Comparison of ENCODE assay signal across 7 cellular contexts in the genomic region with DNA sequence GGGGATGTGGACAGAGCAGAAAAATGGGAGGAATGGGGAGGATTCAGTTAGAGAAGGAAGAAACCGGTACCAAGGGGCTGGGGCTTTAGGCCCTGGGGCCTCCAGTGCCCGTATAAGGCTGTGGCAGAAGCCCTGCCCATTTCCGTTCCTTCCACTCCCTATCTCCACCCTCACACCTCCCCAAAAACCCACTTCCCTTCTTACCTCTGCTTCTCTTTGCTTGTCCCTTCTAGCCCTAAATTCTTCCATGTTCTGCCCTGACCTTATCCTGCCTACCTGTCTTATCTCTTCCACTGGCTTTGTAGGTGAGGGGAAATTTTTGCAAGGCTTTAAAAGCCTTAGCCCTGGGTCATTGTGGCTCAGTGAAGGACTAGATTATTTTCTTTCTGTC. TPM values are rescaled to one million over a fixed set of nuclear protein-coding genes. Genes with fewer than 3 reads are reported as not detected.
DNase-seq lines count a peak whose midpoint lies in the region; ATAC-seq, FAIRE-seq and TF ChIP-seq lines count a peak whose summit lies in the region.
"Had no signal": no experiment of that assay in that cellular context is flagged by ENCODE, and none has a peak within 500 bp of the region (broad histone marks: within the 10 kb centered on the region; RNA-seq: fewer than 3 reads in every experiment).

No MANE protein-coding gene starts in this region.

- H3K23me2 ChIP-seq in H1 (ENCODE audit: low read depth, low read length): peaks cover 20% of the 10 kb centered on the region

- WGBS in H1 (ENCODE audit: extremely low coverage in 1 of 2, insufficient coverage in 1 of 2, insufficient read length in 1 of 2, insufficient replicate concordance in 2 of 2, low coverage in 1 of 2, low lambda C conversion rate in 2 of 2, missing lambda C conversion rate in 1 of 2), 2 experiments: 76% methylated on average over 3 of the region's 3 CpGs; no CpG with 5 or more reads in 1 of the 2 experiments

- POLR2A ChIA-PET in H1 (lab: Charles Lee; ENCODE audit: partially characterized antibody): interaction anchor here (0.6 to 32.4 kb wide), 12 partner anchors 3 to 213 kb away, joined by 3 to 987 read pairs (median 6); partner anchors contain the start of genes ENO3, MED11, PFN1 and RNF167

- H3K9ac ChIP-seq in H1 (replicated peaks in 1 of 4; ENCODE audit: extremely low read depth in 1 of 4, low read depth in 3 of 4, low read length in 3 of 4): no peak overlapping the region

- no peak overlapping the region for H3K4ac ChIP-seq in H1 (replicated peaks; ENCODE audit: insufficient read length, low read depth, low read length)

- 0 out of 2 replicates have a peak overlapping the region, but pooled peaks have one; percentile 48 for H4K8ac ChIP-seq in H1 (ENCODE audit: extremely low read depth, insufficient read depth, low read length)

- H3K79me1 ChIP-seq in H1 (ENCODE audit: low read depth, low read length): peaks cover 3% of the 10 kb centered on the region

- no peak overlapping the region for H2BK120ac ChIP-seq in H1 (replicated peaks; ENCODE audit: low read depth, low read length)

- peaks cover 8 to 42% (median 28%) of the 10 kb centered on the region in 4 experiments for H3K36me3 ChIP-seq in H1 (ENCODE audit: control insufficient read depth in 2 of 4, insufficient read depth in 4 of 4, low read length in 3 of 4)
- peaks cover 63% of the 10 kb centered on the region for H3K36me3 ChIP-seq in HAP-1 (replicated peaks)

- CTCF ChIA-PET in H1 (lab: Charles Lee; ENCODE audit: partially characterized antibody): interaction anchor here (2.1 kb wide), 1 partner anchor 12 kb away, joined by 12 read pairs; no protein-coding TSS in a partner anchor

- TF ChIP-seq RAD21 in H1 (IDR thresholded peaks at IDR 0.05 in 1 of 2, conservative IDR thresholded peaks at IDR 0.05 in 1 of 2; ENCODE audit: low read depth in 2 of 2, low read length in 2 of 2): no peak

- peaks cover 16 to 23% of the 10 kb centered on the region in 2 experiments for H4K20me1 ChIP-seq in H1 (replicated peaks in 1 of 2; ENCODE audit: control insufficient read depth in 1 of 2, insufficient read depth in 2 of 2, low read length in 2 of 2)

- H4K5ac ChIP-seq in H1 (ENCODE audit: insufficient read length, low read depth, low read length): no peak overlapping the region

- H3K56ac ChIP-seq in H1 (replicated peaks; ENCODE audit: insufficient read length, low read depth, low read length): peak overlapping the region; percentile 4

- H3K4me1 ChIP-seq in H1 (replicated peaks in 1 of 4; ENCODE audit: control insufficient read depth in 3 of 4, insufficient read depth in 4 of 4, low read length in 3 of 4): peaks cover 3 to 10% (median 5%) of the 10 kb centered on the region in 4 experiments; a peak in 6 of 7 replicates
- H3K4me1 ChIP-seq in HAP-1: peaks cover 8% of the 10 kb centered on the region

- H3K23ac ChIP-seq in H1 (ENCODE audit: insufficient read length): no peak overlapping the region

- H2AK5ac ChIP-seq in H1 (ENCODE audit: low read depth, low read length): no peak overlapping the region

- peaks cover 8 to 58% of the 10 kb centered on the region in 2 experiments for H3K79me2 ChIP-seq in H1 (ENCODE audit: control insufficient read depth in 1 of 2, insufficient read depth in 2 of 2, low read length in 2 of 2)

- no peak overlapping the region for H2BK5ac ChIP-seq in H1 (ENCODE audit: low read depth, low read length)

- H3K4me3 ChIP-seq in H1 (ENCODE audit: extremely low read depth in 1 of 4, insufficient read depth in 2 of 4, low read depth in 3 of 4, low read length in 4 of 4): no peak overlapping the region
- H3K4me3 ChIP-seq in HAP-1: no peak overlapping the region

- no peak for TF ChIP-seq EP300 in H1 (IDR thresholded peaks at IDR 0.05; ENCODE audit: borderline replicate concordance in 1 of 2, low read depth in 2 of 2, low read length in 2 of 2)

- no peak overlapping the region; a peak in 1 of 4 replicates for H3K4me2 ChIP-seq in H1 (ENCODE audit: insufficient read depth in 1 of 2, low read depth in 2 of 2, low read length in 2 of 2)

- ATAC-seq in GM21515 (IDR thresholded peaks at IDR 0.05; ENCODE audit: unreplicated experiment): no peak

- H2BK20ac ChIP-seq in H1 (ENCODE audit: low read length): no peak overlapping the region

- no peak for TF ChIP-seq POLR2A in H1 (IDR thresholded peaks at IDR 0.05; ENCODE audit: control extremely low read depth in 1 of 2, low read depth in 2 of 2, low read length in 2 of 2)

- H2BK12ac ChIP-seq in H1 (ENCODE audit: low read depth, low read length): no peak overlapping the region

- H2AFZ ChIP-seq in H1 (ENCODE audit: low read length): no peak overlapping the region

- no peak overlapping the region for H3K14ac ChIP-seq in H1 (ENCODE audit: insufficient read length)

- FAIRE-seq in H1 (lab: Jason Lieb, UNC): no peak
- FAIRE-seq: endometrium had no signal

- peak; percentile 75 for DNase-seq in stimulated activated CD4-positive, alpha-beta T cell treated with anti-CD3 and anti-CD28 coated beads, Interleukin-15, amount 100 ng/mL, for 24 hours
- no peak for DNase-seq in stimulated activated CD4-positive, alpha-beta T cell treated with anti-CD3 and anti-CD28 coated beads, Interleukin-12 subunit alpha, Interleukin-12 subunit beta, amount 100 ng/mL, for 4 hours
- DNase-seq in H1 (ENCODE audit: low read depth in 1 of 2, low spot score in 2 of 2): no peak
- DNase-seq in HAP-1 (ENCODE audit: low spot score in 2 of 2): no peak
- no peak for DNase-seq in DMS114 treated with DMSO at 0.1 percent for 48 hours (lab: John Stamatoyannopoulos, UW; ENCODE audit: unreplicated experiment)

- H3K18ac ChIP-seq in H1 (ENCODE audit: extremely low read depth, low read length): no peak overlapping the region

- H3K27me3 ChIP-seq in H1 (replicated peaks in 1 of 4; ENCODE audit: control insufficient read depth in 3 of 4, extremely low read depth in 1 of 4, insufficient read depth in 3 of 4, low read length in 3 of 4) (no peaks in the 10 kb centered on the region), HAP-1 (ENCODE audit: low read depth) (no peaks in the 10 kb centered on the region)

- no peak overlapping the region for H4K91ac ChIP-seq in H1 (replicated peaks; ENCODE audit: insufficient read length, low read length)

- H3K9me3 ChIP-seq in H1 (ENCODE audit: insufficient read depth in 2 of 2, low read depth in 1 of 2, low read length in 1 of 2) (no peaks in the 10 kb centered on the region), HAP-1 (no peaks in the 10 kb centered on the region)

- 0 out of 2 replicates have a peak overlapping the region, but pooled peaks have one; percentile 33 for H3K27ac ChIP-seq in H1 (ENCODE audit: low read depth, low read length)

- no peak overlapping the region for H2BK15ac ChIP-seq in H1 (ENCODE audit: low read length)

- no peak for TF ChIP-seq CTCF in H1 (IDR thresholded peaks at IDR 0.05; ENCODE audit: control extremely low read depth in 1 of 3, insufficient read depth in 1 of 3, low read depth in 1 of 3, low read length in 3 of 3)

- in situ Hi-C loops in HAP-1 (cut with MboI; ENCODE audit: low sequenced_read_pairs): no loop called here

RNA-seq across cellular contexts. Expression of gene RNF167, which starts 4.1 kb away (rescaled TPM):
- total RNA-seq in H1 (2021; fragmentation: NEBNext Ultra II Directional; extraction: Animal tissue kit (Norgen Biotek cat#: 25700)): 140 and 147 TPM in 2 replicates
- 281 and 284 TPM in 2 replicates for polyA plus RNA-seq in H1 (2011; rRNA removed)
- 157 TPM for polyA plus RNA-seq in H1 (2011; cell fraction: cytosol; rRNA removed)
- polyA plus RNA-seq in H1 (2011; cell fraction: nucleus; rRNA removed): 259 TPM
- 183 to 210 TPM (median 196 TPM) in 4 replicates for polyA plus RNA-seq in H1 (2012, experiment 1 of 2)
- 259 TPM for polyA plus RNA-seq in H1 (2012, experiment 2 of 2)
- polyA plus RNA-seq in H1 (2013, experiment 1 of 2): 230 TPM
- polyA plus RNA-seq in H1 (2013, experiment 2 of 2): 261 TPM
- polyA minus RNA-seq in H1 (2011; rRNA and poly(A)+ RNA removed): 107 and 125 TPM in 2 replicates
- polyA minus RNA-seq in H1 (2011; cell fraction: cytosol; rRNA and poly(A)+ RNA removed): 101 TPM
- 69.3 TPM for polyA minus RNA-seq in H1 (2011; cell fraction: nucleus; rRNA and poly(A)+ RNA removed)

RNA-seq across cellular contexts. Expression of gene PFN1, which starts 4.2 kb away (rescaled TPM):
- total RNA-seq in H1 (2021; fragmentation: NEBNext Ultra II Directional; extraction: Animal tissue kit (Norgen Biotek cat#: 25700)): 1,355 and 1,387 TPM in 2 replicates
- 1,949 and 2,147 TPM in 2 replicates for polyA plus RNA-seq in H1 (2011; rRNA removed)
- polyA plus RNA-seq in H1 (2011; cell fraction: cytosol; rRNA removed): 1,309 TPM
- 1,023 TPM for polyA plus RNA-seq in H1 (2011; cell fraction: nucleus; rRNA removed)
- polyA plus RNA-seq in H1 (2012, experiment 1 of 2): 1,911 to 2,058 TPM (median 2,001 TPM) in 4 replicates
- 2,250 TPM for polyA plus RNA-seq in H1 (2012, experiment 2 of 2)
- 1,621 TPM for polyA plus RNA-seq in H1 (2013, experiment 1 of 2)
- 1,713 TPM for polyA plus RNA-seq in H1 (2013, experiment 2 of 2)
- 375 and 437 TPM in 2 replicates for polyA minus RNA-seq in H1 (2011; rRNA and poly(A)+ RNA removed)
- 1,836 TPM for polyA minus RNA-seq in H1 (2011; cell fraction: cytosol; rRNA and poly(A)+ RNA removed)
- 497 TPM for polyA minus RNA-seq in H1 (2011; cell fraction: nucleus; rRNA and poly(A)+ RNA removed)

RNA-seq across cellular contexts. Expression of gene SLC25A11, which starts 4.3 kb away (rescaled TPM):
- 55.9 and 65.2 TPM in 2 replicates for total RNA-seq in H1 (2021; fragmentation: NEBNext Ultra II Directional; extraction: Animal tissue kit (Norgen Biotek cat#: 25700))
- polyA plus RNA-seq in H1 (2011; rRNA removed): 97.0 and 136 TPM in 2 replicates
- polyA plus RNA-seq in H1 (2011; cell fraction: cytosol; rRNA removed): 79.9 TPM
- 129 TPM for polyA plus RNA-seq in H1 (2011; cell fraction: nucleus; rRNA removed)
- 33.7 to 73.1 TPM (median 65.0 TPM) in 4 replicates for polyA plus RNA-seq in H1 (2012, experiment 1 of 2)
- 73.8 TPM for polyA plus RNA-seq in H1 (2012, experiment 2 of 2)
- 45.3 TPM for polyA plus RNA-seq in H1 (2013, experiment 1 of 2)
- polyA plus RNA-seq in H1 (2013, experiment 2 of 2): 46.5 TPM
- 58.4 and 65.8 TPM in 2 replicates for polyA minus RNA-seq in H1 (2011; rRNA and poly(A)+ RNA removed)
- 24.7 TPM for polyA minus RNA-seq in H1 (2011; cell fraction: cytosol; rRNA and poly(A)+ RNA removed)
- 61.7 TPM for polyA minus RNA-seq in H1 (2011; cell fraction: nucleus; rRNA and poly(A)+ RNA removed)

RNA-seq across cellular contexts. Expression of gene ENO3, which starts 6.8 kb away (rescaled TPM):
- 24.1 and 25.7 TPM in 2 replicates for total RNA-seq in H1 (2021; fragmentation: NEBNext Ultra II Directional; extraction: Animal tissue kit (Norgen Biotek cat#: 25700))
- 25.0 and 36.4 TPM in 2 replicates for polyA plus RNA-seq in H1 (2011; rRNA removed)
- polyA plus RNA-seq in H1 (2011; cell fraction: cytosol; rRNA removed): 40.3 TPM
- polyA plus RNA-seq in H1 (2011; cell fraction: nucleus; rRNA removed): 152 TPM
- 25.0 to 36.7 TPM (median 34.0 TPM) in 4 replicates for polyA plus RNA-seq in H1 (2012, experiment 1 of 2)
- polyA plus RNA-seq in H1 (2012, experiment 2 of 2): 31.1 TPM
- 19.9 TPM for polyA plus RNA-seq in H1 (2013, experiment 1 of 2)
- 16.5 TPM for polyA plus RNA-seq in H1 (2013, experiment 2 of 2)
- 14.4 and 17.4 TPM in 2 replicates for polyA minus RNA-seq in H1 (2011; rRNA and poly(A)+ RNA removed)
- polyA minus RNA-seq in H1 (2011; cell fraction: cytosol; rRNA and poly(A)+ RNA removed): 12.0 TPM
- polyA minus RNA-seq in H1 (2011; cell fraction: nucleus; rRNA and poly(A)+ RNA removed): 20.1 TPM

RNA-seq across cellular contexts. Expression of gene GP1BA, which starts 12.1 kb away (rescaled TPM):
- not detected in 2 replicates for total RNA-seq in H1 (2021; fragmentation: NEBNext Ultra II Directional; extraction: Animal tissue kit (Norgen Biotek cat#: 25700))
- not detected in 2 replicates for polyA plus RNA-seq in H1 (2011; rRNA removed)
- polyA plus RNA-seq in H1 (2011; cell fraction: cytosol; rRNA removed): not detected
- not detected for polyA plus RNA-seq in H1 (2011; cell fraction: nucleus; rRNA removed)
- 1.6 to 3.1 TPM (median 2.6 TPM) in 4 replicates for polyA plus RNA-seq in H1 (2012, experiment 1 of 2)
- 1.2 TPM for polyA plus RNA-seq in H1 (2012, experiment 2 of 2)
- polyA plus RNA-seq in H1 (2013, experiment 1 of 2): not detected
- polyA plus RNA-seq in H1 (2013, experiment 2 of 2): not detected
- polyA minus RNA-seq in H1 (2011; rRNA and poly(A)+ RNA removed): not detected in 2 replicates
- polyA minus RNA-seq in H1 (2011; cell fraction: cytosol; rRNA and poly(A)+ RNA removed): not detected
- not detected for polyA minus RNA-seq in H1 (2011; cell fraction: nucleus; rRNA and poly(A)+ RNA removed)
